In the genomic region with DNA sequence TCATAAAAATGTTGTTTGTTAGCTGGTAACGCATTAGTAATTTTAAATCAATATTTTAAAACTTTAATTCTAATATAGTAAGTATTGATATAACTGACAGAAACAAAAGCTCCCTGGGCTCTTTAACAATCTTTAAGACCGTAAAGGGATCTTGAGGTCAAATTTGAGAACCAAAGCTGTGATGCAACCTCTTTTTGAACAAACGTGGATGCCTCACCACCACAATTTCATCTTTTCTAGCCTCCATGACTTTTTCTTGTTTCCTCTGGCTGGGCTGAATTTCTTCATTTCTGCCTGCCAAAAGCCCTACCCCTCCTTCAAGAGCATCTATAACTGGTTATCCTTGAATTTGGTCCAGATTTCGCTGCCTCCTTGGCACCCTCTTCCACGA, we compare ENCODE assay signal across 8 cellular contexts. TPM values are rescaled to one million over a fixed set of nuclear protein-coding genes. Genes with fewer than 3 reads are reported as not detected.
DNase-seq lines count a peak whose midpoint lies in the region; ATAC-seq and TF ChIP-seq lines count a peak whose summit lies in the region.

No MANE protein-coding gene starts in this region.

- peaks cover 17% of the 10 kb centered on the region for H3K27me3 Mint-ChIP-seq in GM23338 (ENCODE audit: insufficient read depth, low read depth, poor library complexity)

- TF ChIP-seq CTCF in GM23338 (conservative IDR thresholded peaks at IDR 0.05; ENCODE audit: low read depth in 2 of 2) (no peak), fibroblast of pulmonary artery (IDR thresholded peaks at IDR 0.05; ENCODE audit: low read length, missing control alignments) (no peak), GM10248 (IDR thresholded peaks at IDR 0.05; ENCODE audit: control extremely low read depth, extremely low read depth, low read depth, missing control alignments) (no peak)

- POLR2A ChIA-PET in HEK293T (lab: Yijun Ruan, JAX) (no interaction called here), GM10248 (lab: Yijun Ruan, JAX) (no interaction called here)

- H3F3A ChIP-seq in GM23338 (replicated peaks; ENCODE audit: low read depth): no peaks in the 10 kb centered on the region

- no peak for DNase-seq in GM23338 (ENCODE audit: low spot score)
- DNase-seq in SKM-1 (lab: John Stamatoyannopoulos, UW; ENCODE audit: unreplicated experiment): peak; percentile 61
- DNase-seq in fibroblast of pulmonary artery (ENCODE audit: low read depth): no peak
- DNase-seq in skeletal muscle cell (ENCODE audit: low read depth): no peak
- no peak for DNase-seq in GOT3 (lab: John Stamatoyannopoulos, UW)
- no peak for DNase-seq in HEK293T (ENCODE audit: extremely low spot score)
- no peak for DNase-seq in left lobe of liver (ENCODE audit: low spot score)
- no peak for DNase-seq in GM10248 (ENCODE audit: extremely low spot score)

- CTCF ChIA-PET in HEK293T (lab: Yijun Ruan, JAX): no interaction called here
- CTCF ChIA-PET in GM10248 (lab: Yijun Ruan, JAX): no interaction called here

- H2AFZ ChIP-seq in GM23338: peak overlapping the region; percentile 97

- ATAC-seq in GM23338: no peak
- no peak for ATAC-seq in left lobe of liver

- H3K36me3 ChIP-seq in GM23338 (ENCODE audit: insufficient read depth): no peaks in the 10 kb centered on the region; the same call in 1 of the 2 replicates

- no peak overlapping the region for H3K27ac Mint-ChIP-seq in GM23338

- peak overlapping the region; percentile 62 for H3K4me3 Mint-ChIP-seq in GM23338

- H3K36me3 Mint-ChIP-seq in GM23338 (ENCODE audit: low read depth): peaks cover 48% of the 10 kb centered on the region

- no peak overlapping the region for H3K27ac ChIP-seq in GM23338 (ENCODE audit: low read depth)

- peak overlapping the region; percentile 86 for H3K4me2 ChIP-seq in GM23338

- H3K4me1 Mint-ChIP-seq in GM23338: peaks cover 3% of the 10 kb centered on the region; the same call in 2 of the 3 replicates

- 0 out of 2 replicates have a peak, but pooled peaks cover 3% of the 10 kb centered on the region for H3K79me2 ChIP-seq in GM23338 (replicated peaks; ENCODE audit: insufficient read depth)

- H4K20me1 ChIP-seq in GM23338 (replicated peaks; ENCODE audit: insufficient read depth): no peaks in the 10 kb centered on the region

- H3K9me2 ChIP-seq in GM23338 (ENCODE audit: insufficient read depth): 0 out of 2 replicates have a peak, but pooled peaks cover 9% of the 10 kb centered on the region

- H3K4me3 ChIP-seq in GM23338: peak overlapping the region; percentile 76
- H3K4me3 ChIP-seq in fibroblast of pulmonary artery (replicated peaks; ENCODE audit: low read depth, low read length): peak overlapping the region; percentile 68
- H3K4me3 ChIP-seq in skeletal muscle cell (ENCODE audit: low read depth, low read length): peak overlapping the region; percentile 61

- peaks cover 20% of the 10 kb centered on the region for H3K9me3 Mint-ChIP-seq in GM23338

- peaks cover 8% of the 10 kb centered on the region for H3K4me1 ChIP-seq in GM23338 (ENCODE audit: insufficient read depth)

- peaks cover 9% of the 10 kb centered on the region for H3K27me3 ChIP-seq in GM23338 (ENCODE audit: insufficient read depth)

TF ChIP-seq in GM23338, 12 proteins besides CTCF, POLR2A, EP300 and RAD21 (continues in another document):
- TF ChIP-seq ZNF331 (CRISPR knock-in tag; IDR thresholded peaks at IDR 0.05; ENCODE audit: low read depth) (no peak), JUNB (IDR thresholded peaks at IDR 0.05; ENCODE audit: unreplicated experiment) (no peak), NANOG (IDR thresholded peaks at IDR 0.05; ENCODE audit: borderline replicate concordance) (no peak), STAT1 (IDR thresholded peaks at IDR 0.05; ENCODE audit: unreplicated experiment) (no peak), CREB1 (CRISPR knock-in tag; IDR thresholded peaks at IDR 0.05; ENCODE audit: low read depth) (no peak), ZNF114 (CRISPR knock-in tag; IDR thresholded peaks at IDR 0.05) (no peak), POLR2AphosphoS5 (IDR thresholded peaks at IDR 0.05; ENCODE audit: low read depth) (no peak)

TF ChIP-seq in HEK293T, 16 proteins besides CTCF, POLR2A, EP300 and RAD21:
- TF ChIP-seq ELF4 (IDR thresholded peaks at IDR 0.05): no peak
- no peak for TF ChIP-seq FOXM1 (IDR thresholded peaks at IDR 0.05; ENCODE audit: borderline replicate concordance)
- no peak for TF ChIP-seq BHLHE40 (IDR thresholded peaks at IDR 0.05; ENCODE audit: borderline replicate concordance)
- no peak for TF ChIP-seq ZNF384 (IDR thresholded peaks at IDR 0.05)
- TF ChIP-seq LEF1 (IDR thresholded peaks at IDR 0.05; ENCODE audit: borderline replicate concordance): no peak
- TF ChIP-seq SP1 (IDR thresholded peaks at IDR 0.05): no peak
- TF ChIP-seq PKNOX1 (IDR thresholded peaks at IDR 0.05): no peak
- TF ChIP-seq HDGF (IDR thresholded peaks at IDR 0.05; ENCODE audit: borderline replicate concordance): no peak
- TF ChIP-seq L3MBTL2 (conservative IDR thresholded peaks at IDR 0.05): no peak
- no peak for TF ChIP-seq TARDBP (IDR thresholded peaks at IDR 0.05)
- TF ChIP-seq ARNT (IDR thresholded peaks at IDR 0.05): no peak
- no peak for TF ChIP-seq SUZ12 (IDR thresholded peaks at IDR 0.05)
- no peak for TF ChIP-seq NFRKB (IDR thresholded peaks at IDR 0.05)
- no peak for TF ChIP-seq FOXA1 (IDR thresholded peaks at IDR 0.05)

RNA-seq across cellular contexts. Expression of gene POLE4, which starts 0.6 kb away (rescaled TPM):
- total RNA-seq in GM23338 (2014; rRNA removed; shearing (Covaris generic)): 20.9 and 24.4 TPM in 2 replicates
- polyA plus RNA-seq in GM23338 (2016; fragmentation: Nextera tagmentation; extraction: Ambion mirVana): 105 and 106 TPM in 2 replicates
- total RNA-seq in left lobe of liver: 30.9 TPM
